Comparison of ENCODE assay signal across 8 cellular contexts in genomic region chr4:140049024-140049923, GRCh38.
DNase-seq lines count a peak whose midpoint lies in the region; ATAC-seq, FAIRE-seq and TF ChIP-seq lines count a peak whose summit lies in the region.

No MANE protein-coding gene starts in this region.

- H3K4me2 ChIP-seq in OCI-LY3 (ENCODE audit: low read length) (peak overlapping the region; percentile 81), neural progenitor cell (peak overlapping the region; percentile 69)

- H3K9me3 Mint-ChIP-seq in activated naive CD4-positive, alpha-beta T cell treated with anti-CD3 and anti-CD28 coated beads, Interleukin-2, amount 50 U/mL, for 24 hours, result no peaks in the 10 kb centered on the region
- no peaks in the 10 kb centered on the region for H3K9me3 Mint-ChIP-seq in neural progenitor cell

- H3K4me1 Mint-ChIP-seq in activated naive CD4-positive, alpha-beta T cell treated with anti-CD3 and anti-CD28 coated beads, Interleukin-2, amount 50 U/mL, for 24 hours, result peaks cover 35% of the 10 kb centered on the region
- H3K4me1 Mint-ChIP-seq in neural progenitor cell, result peaks cover 61% of the 10 kb centered on the region

- H3K27me3 ChIP-seq in OCI-LY3 (ENCODE audit: low read depth, low read length) (peaks cover 74% of the 10 kb centered on the region), neural progenitor cell (no peaks in the 10 kb centered on the region)

- no peaks in the 10 kb centered on the region for H3K36me3 ChIP-seq in OCI-LY3 (replicated peaks; ENCODE audit: low read depth, low read length)
- no peaks in the 10 kb centered on the region for H3K36me3 ChIP-seq in neural progenitor cell

- no peak for FAIRE-seq in urothelium cell line (lab: Jason Lieb, UNC)

- no peak overlapping the region for H3K27ac ChIP-seq in OCI-LY3 (ENCODE audit: low read length)
- H3K27ac ChIP-seq in neural progenitor cell, result peak overlapping the region; percentile 32

- no peak for ATAC-seq in HG03460 (IDR thresholded peaks at IDR 0.05; ENCODE audit: unreplicated experiment)

- in situ Hi-C loops in G401 (cut with HindIII; ENCODE audit: low sequenced_read_pairs), result no loop called here

- DNase-seq in G401 (ENCODE audit: low spot score), result peak; percentile 95
- peak; percentile 34 for DNase-seq in HuH-7 (ENCODE audit: low spot score)
- peak; percentile 50 for DNase-seq in globus pallidus (ENCODE audit: low spot score)
- peak; percentile 80 for DNase-seq in neural progenitor cell (ENCODE audit: low spot score)
- peak; percentile 62 for DNase-seq in urothelium cell line (ENCODE audit: low spot score)

- H3K4me3 ChIP-seq in OCI-LY3 (ENCODE audit: low read length) (peak overlapping the region; percentile 69), neural progenitor cell (peak overlapping the region; percentile 20)

- peaks cover 34% of the 10 kb centered on the region for H3F3A ChIP-seq in neural progenitor cell (ENCODE audit: low read depth)

- no peaks in the 10 kb centered on the region for H3K79me2 ChIP-seq in OCI-LY3 (ENCODE audit: low read length)
- H3K79me2 ChIP-seq in neural progenitor cell (ENCODE audit: low read depth), result peaks cover 8% of the 10 kb centered on the region

- H3K4me1 ChIP-seq in OCI-LY3 (ENCODE audit: low read length) (peaks cover 29% of the 10 kb centered on the region), neural progenitor cell (peaks cover 52% of the 10 kb centered on the region)

- H4K20me1 ChIP-seq in OCI-LY3 (ENCODE audit: insufficient read depth, low read length), result no peaks in the 10 kb centered on the region
- H4K20me1 ChIP-seq in neural progenitor cell (ENCODE audit: low read depth), result no peaks in the 10 kb centered on the region

- peak overlapping the region; percentile 87 for H3K27ac Mint-ChIP-seq in activated naive CD4-positive, alpha-beta T cell treated with anti-CD3 and anti-CD28 coated beads, Interleukin-2, amount 50 U/mL, for 24 hours
- H3K27ac Mint-ChIP-seq in neural progenitor cell, result peak overlapping the region; percentile 62

- H3K27me3 Mint-ChIP-seq in activated naive CD4-positive, alpha-beta T cell treated with anti-CD3 and anti-CD28 coated beads, Interleukin-2, amount 50 U/mL, for 24 hours, result no peaks in the 10 kb centered on the region
- peaks cover 3% of the 10 kb centered on the region for H3K27me3 Mint-ChIP-seq in neural progenitor cell (ENCODE audit: insufficient read depth, low read depth)

- peak overlapping the region; percentile 76 for H2AFZ ChIP-seq in OCI-LY3 (ENCODE audit: low read depth, low read length)
- peak overlapping the region; percentile 19 for H2AFZ ChIP-seq in neural progenitor cell (replicated peaks)

- TF ChIP-seq CTCF in OCI-LY3 (IDR thresholded peaks at IDR 0.05; ENCODE audit: low read depth, low read length) (peak; percentile 53), neural progenitor cell (IDR thresholded peaks at IDR 0.05) (peak; percentile 9)

- no peaks in the 10 kb centered on the region for H3K36me3 Mint-ChIP-seq in activated naive CD4-positive, alpha-beta T cell treated with anti-CD3 and anti-CD28 coated beads, Interleukin-2, amount 50 U/mL, for 24 hours
- no peaks in the 10 kb centered on the region for H3K36me3 Mint-ChIP-seq in neural progenitor cell

- no peaks in the 10 kb centered on the region for H3K9me3 ChIP-seq in OCI-LY3 (ENCODE audit: insufficient read depth, low read length)
- no peaks in the 10 kb centered on the region for H3K9me3 ChIP-seq in neural progenitor cell (ENCODE audit: low read depth)

- peak overlapping the region; percentile 90 for H3K4me3 Mint-ChIP-seq in activated naive CD4-positive, alpha-beta T cell treated with anti-CD3 and anti-CD28 coated beads, Interleukin-2, amount 50 U/mL, for 24 hours
- H3K4me3 Mint-ChIP-seq in neural progenitor cell, result peak overlapping the region; percentile 81

- H3K9ac ChIP-seq in OCI-LY3 (ENCODE audit: low read length) (peak overlapping the region; percentile 11), neural progenitor cell (no peak overlapping the region)

Comparison
In these comparisons a context has a peak if more than half of its experiments do, and no peak if none do; other contexts are left out.
1. DNase-seq: peak in every context shown above with its lines; median percentile 95 in G401; 80 in neural progenitor cell; 62 in urothelium cell line; 50 in globus pallidus; 34 in HuH-7.